30 cellular contexts compared by ENCODE assay signal in the genomic region with DNA sequence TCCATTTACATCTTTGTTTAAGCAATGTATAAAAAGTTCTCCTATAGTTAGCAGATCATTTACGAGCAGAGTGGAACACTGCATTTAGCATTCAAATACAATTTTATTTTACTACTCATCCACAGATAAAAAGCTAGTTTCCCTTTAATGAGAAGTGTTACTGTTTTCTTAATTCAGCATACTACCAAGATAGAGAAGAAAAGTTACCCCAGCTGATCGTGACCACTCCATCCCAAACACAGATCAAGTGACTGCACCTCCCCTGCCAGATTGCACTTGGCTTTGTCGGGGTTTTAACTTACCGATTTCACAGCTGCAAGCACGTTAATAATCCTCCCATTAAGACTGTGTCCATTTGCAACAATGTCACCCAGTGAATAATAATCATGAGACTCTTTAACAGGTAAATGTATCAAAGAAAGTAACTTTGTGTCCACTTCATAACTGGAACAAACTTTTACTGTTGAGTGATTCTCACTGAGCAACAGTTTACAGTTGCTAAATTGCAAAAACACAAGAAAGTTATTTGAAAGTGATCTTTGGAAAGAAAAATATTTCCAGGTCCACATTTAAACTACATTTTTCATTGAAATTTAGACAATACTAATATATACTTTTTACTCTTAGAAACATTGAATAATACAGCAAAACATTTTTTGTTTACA. TPM values are rescaled to one million over a fixed set of nuclear protein-coding genes. Genes with fewer than 3 reads are reported as not detected.
"Had no signal": no experiment of that assay in that cellular context is flagged by ENCODE, and none has a peak within 500 bp of the region (broad histone marks: within the 10 kb centered on the region; RNA-seq: fewer than 3 reads in every experiment).

No MANE protein-coding gene starts in this region.

- H3K27ac Mint-ChIP-seq: activated T-helper 2 cell treated with anti-CD3 and anti-CD28 coated beads, Interferon-gamma antibody, Interleukin-2, Interleukin-4, amounts not matched to agents 10 μg/mL and 5 μg/mL and 100 μg/mL, durations not matched to agents 14 hours and 24 hours and 36 hours had no signal

- H3K9me3 Mint-ChIP-seq: activated T-cell treated with anti-CD3 and anti-CD28 coated beads, Interleukin-2, amount 50 U/mL, for 4 hours; activated T-helper 2 cell treated with anti-CD3 and anti-CD28 coated beads, Interferon-gamma antibody, Interleukin-2, Interleukin-4, amounts not matched to agents 10 μg/mL and 5 μg/mL and 100 μg/mL, durations not matched to agents 14 hours and 24 hours and 36 hours had no signal

- ATAC-seq: activated T-cell treated with anti-CD3 and anti-CD28 coated beads, Interleukin-2, amount 50 U/mL, for 4 hours; gastrocnemius medialis; mucosa of descending colon; psoas muscle; upper lobe of right lung had no signal

- H3K4me1 ChIP-seq: gastrocnemius medialis, left ventricle myocardium inferior, parathyroid adenoma, psoas muscle, spleen, suprapubic skin, tibial artery, upper lobe of right lung had no signal

- H3K4me3 Mint-ChIP-seq: activated T-cell treated with anti-CD3 and anti-CD28 coated beads, Interleukin-2, amount 50 U/mL, for 4 hours had no signal

- H3K4me3 ChIP-seq: coronary artery, dorsolateral prefrontal cortex, gastrocnemius medialis, hepatocyte, left ventricle myocardium inferior, lung, mucosa of descending colon, psoas muscle, spleen, suprapubic skin, tibial artery, upper lobe of right lung had no signal

- H3K36me3 ChIP-seq: brain microvascular endothelial cell, gastrocnemius medialis, left ventricle myocardium inferior, spleen, suprapubic skin, tibial artery, upper lobe of right lung had no signal

- H3K9me3 ChIP-seq: gastrocnemius medialis, left ventricle myocardium inferior, mucosa of descending colon, psoas muscle, spleen, suprapubic skin, tibial artery, upper lobe of right lung had no signal

- DNase-seq: activated CD4-positive, alpha-beta T cell treated with anti-CD3 and anti-CD28 coated beads for 4 hours; activated CD4-positive, alpha-beta T cell treated with anti-CD3 and anti-CD28 coated beads, Interleukin-2, amount 50 U/mL, for 48 hours; activated CD4-positive, CD25-positive, alpha-beta regulatory T cell; activated naive CD4-positive, alpha-beta T cell treated with Interleukin-2 at 50 U/mL for 16 hours; activated T-cell treated with anti-CD3 and anti-CD28 coated beads, Interleukin-2, amount 50 U/mL, for 4 hours; amniotic stem cell; dorsolateral prefrontal cortex; effector memory CD4-positive, alpha-beta T cell; erythroblast; gastrocnemius medialis; islet precursor cell; left ventricle myocardium inferior; mucosa of descending colon; nucleus accumbens; psoas muscle; spleen; stimulated activated naive CD4-positive, alpha-beta T cell; tibial artery; upper lobe of right lung had no signal

- H3K27ac ChIP-seq: brain microvascular endothelial cell, coronary artery, dorsolateral prefrontal cortex, gastrocnemius medialis, hepatocyte, left ventricle myocardium inferior, parathyroid adenoma, psoas muscle, spleen, suprapubic skin, tibial artery, upper lobe of right lung had no signal

RNA-seq across cellular contexts. Expression of a gene that starts 14.4 kb away (rescaled TPM):
- total RNA-seq: activated T-helper 2 cell treated with anti-CD3 and anti-CD28 coated beads, Interferon-gamma antibody, Interleukin-2, Interleukin-4, amounts not matched to agents 10 μg/mL and 5 μg/mL and 100 μg/mL, durations not matched to agents 14 hours and 24 hours and 36 hours; cardiac septum; gastrocnemius medialis; hepatocyte; left ventricle myocardium inferior; mesenteric fat pad; mucosa of descending colon; psoas muscle; spleen; T-helper 1 cell treated with Interleukin-12 subunit alpha and Interleukin-12 subunit beta and Interleukin-4 antibody, amounts not matched to agents 30 ng/mL and 1 ng/mL, for 36 hours; upper lobe of right lung had no signal
- polyA plus RNA-seq: neural cell, psoas muscle, spleen had no signal
